In genomic region chr12:81078469-81079196, GRCh38 we compare ENCODE assay signal across 9 cellular contexts. TPM values are rescaled to one million over a fixed set of nuclear protein-coding genes. Genes with fewer than 3 reads are reported as not detected.
DNase-seq lines count a peak whose midpoint lies in the region; ATAC-seq lines count a peak whose summit lies in the region.
"Had no signal": no experiment of that assay in that cellular context is flagged by ENCODE, and none has a peak within 500 bp of the region (broad histone marks: within the 10 kb centered on the region; RNA-seq: fewer than 3 reads in every experiment).

No MANE protein-coding gene starts in this region.

- intact Hi-C loops in Right ventricle myocardium inferior (cut with DNase I) (loop anchor here (2.0 kb wide), 1 partner anchor 142 kb away; the partner anchor contains the start of gene LIN7A), cardiac septum (cut with DNase I) (loop anchor here (5.0 kb wide), 1 partner anchor 141 kb away; the partner anchor contains the start of gene LIN7A)

- peak overlapping the region; percentile 60 to 64 for H3K4me3 ChIP-seq in muscle layer of colon (ENCODE audit: low read depth in 1 of 2, low read length in 2 of 2)

- no peaks in the 10 kb centered on the region for H3K36me3 ChIP-seq in muscle layer of colon (ENCODE audit: insufficient read depth, low read length)
- H3K36me3 ChIP-seq: BE2C had no signal

- H3K9ac ChIP-seq in muscle layer of colon (ENCODE audit: low read length) = peak overlapping the region; percentile 23

- ATAC-seq in Right ventricle myocardium inferior = peak; percentile 47
- ATAC-seq in HG03460 (IDR thresholded peaks at IDR 0.05; ENCODE audit: unreplicated experiment) = no peak
- no peak for ATAC-seq in HG03439 (IDR thresholded peaks at IDR 0.05; ENCODE audit: unreplicated experiment)

- H3K27ac ChIP-seq in muscle layer of colon (ENCODE audit: low read depth, low read length) = no peak overlapping the region

- DNase-seq in Right ventricle myocardium inferior (ENCODE audit: missing footprints) (no peak), cardiac septum (ENCODE audit: low spot score) (no peak), fibroblast of peridontal ligament (ENCODE audit: extremely low read depth) (peak; percentile 63), mesenteric fat pad (ENCODE audit: low spot score) (no peak), epidermal melanocyte (ENCODE audit: insufficient read length, low spot score) (no peak)
- DNase-seq: BE2C had no signal

- H3K27me3 ChIP-seq in muscle layer of colon (ENCODE audit: control insufficient read depth in 1 of 2, insufficient read depth in 2 of 2, low read length in 2 of 2) = peaks cover 0 to 10% of the 10 kb centered on the region in 2 donors
- H3K27me3 ChIP-seq: BE2C had no signal

- H3K4me1 ChIP-seq in muscle layer of colon (ENCODE audit: insufficient read depth, low read length) = no peaks in the 10 kb centered on the region
- H3K4me1 ChIP-seq: BE2C had no signal

- no peaks in the 10 kb centered on the region for H3K9me3 ChIP-seq in muscle layer of colon (ENCODE audit: low read length)
- H3K9me3 ChIP-seq: BE2C had no signal

RNA-seq across cellular contexts. Expression of gene ACSS3, which starts 0.8 kb away (rescaled TPM):
- total RNA-seq in Right ventricle myocardium inferior = 20.4 TPM
- total RNA-seq in cardiac septum = 26.7 TPM
- 36.2 TPM for total RNA-seq in mesenteric fat pad
